Comparison of ENCODE assay signal across 1 cellular context in genomic region chrX:95156566-95156965, GRCh38.
TF ChIP-seq lines count a peak whose summit lies in the region.

No MANE protein-coding gene starts in this region.

TF ChIP-seq in WTC11, 78 proteins besides CTCF, POLR2A, EP300 and RAD21 (continued from another document):
- TF ChIP-seq ZNF416 (CRISPR knock-in tag; IDR thresholded peaks at IDR 0.05) (no peak), PRDM15 (CRISPR knock-in tag; IDR thresholded peaks at IDR 0.05) (no peak), E2F5 (CRISPR knock-in tag; IDR thresholded peaks at IDR 0.05) (no peak), ZBTB43 (CRISPR knock-in tag; IDR thresholded peaks at IDR 0.05) (no peak), ZNF396 (CRISPR knock-in tag; IDR thresholded peaks at IDR 0.05; ENCODE audit: borderline replicate concordance) (no peak)
